Comparison of ENCODE assay signal across 31 cellular contexts in the genomic region with DNA sequence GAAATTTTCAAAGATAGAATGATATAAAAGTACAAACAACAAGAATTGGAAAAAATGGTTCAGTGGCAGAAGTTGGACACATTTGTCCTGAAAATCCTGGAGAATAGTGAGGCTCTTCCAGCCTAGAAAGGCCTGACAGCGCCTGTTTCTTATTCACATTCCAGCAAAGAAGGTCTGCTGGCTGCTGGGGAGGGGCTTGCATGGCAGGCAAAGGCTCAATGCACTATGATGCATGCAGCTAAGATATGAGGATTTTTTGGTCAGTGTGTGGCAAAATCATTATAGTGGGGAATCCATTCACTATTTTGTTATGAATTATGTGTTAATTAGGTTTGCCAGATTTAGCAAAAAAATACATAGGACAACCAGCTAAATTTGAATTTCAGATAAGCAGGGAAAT.
"Had no signal": no experiment of that assay in that cellular context is flagged by ENCODE, and none has a peak within 500 bp of the region (broad histone marks: within the 10 kb centered on the region; RNA-seq: fewer than 3 reads in every experiment).

No MANE protein-coding gene starts in this region.

- H3K4me3 ChIP-seq: coronary artery, dorsolateral prefrontal cortex had no signal

- H3K27ac Mint-ChIP-seq: activated CD4-positive, alpha-beta memory T cell treated with anti-CD3 and anti-CD28 coated beads, Interleukin-2, amount 10 ng/mL, durations not matched to agents 7 days and 5 days; activated CD4-positive, alpha-beta T cell treated with anti-CD3 and anti-CD28 coated beads for 36 hours; activated CD4-positive, alpha-beta T cell treated with anti-CD3 and anti-CD28 coated beads, Interleukin-2, amount 10 ng/mL, durations not matched to agents 24 days and 14 days; activated naive CD4-positive, alpha-beta T cell treated with anti-CD3 and anti-CD28 coated beads, Interleukin-2, amount 10 ng/mL, durations not matched to agents 7 days and 5 days; activated naive CD4-positive, alpha-beta T cell treated with anti-CD3 and anti-CD28 coated beads, Interleukin-2, amount 50 U/mL, for 72 hours; activated naive CD8-positive, alpha-beta T cell treated with anti-CD3 and anti-CD28 coated beads, Interleukin-2, amount 10 ng/mL, durations not matched to agents 7 days and 5 days; activated T-cell treated with anti-CD3 and anti-CD28 coated beads, Interleukin-2, amount 50 U/mL, for 24 hours; activated T-cell treated with anti-CD3 and anti-CD28 coated beads, Interleukin-2, amount 50 U/mL, for 72 hours; dendritic cell treated with granulocyte-macrophage colony-stimulating factor and Interleukin-4, amounts not matched to agents 40 ng/mL and 50 ng/mL, for 4 days; endodermal cell; T-helper 17 cell; T-helper 2 cell treated with Interferon-gamma antibody and Interleukin-4, amounts not matched to agents 5 μg/mL and 100 μg/mL, for 36 hours had no signal

- H3K36me3 Mint-ChIP-seq: activated naive CD4-positive, alpha-beta T cell treated with anti-CD3 and anti-CD28 coated beads, Interleukin-2, amount 10 ng/mL, durations not matched to agents 7 days and 5 days; activated naive CD4-positive, alpha-beta T cell treated with anti-CD3 and anti-CD28 coated beads, Interleukin-2, amount 50 U/mL, for 72 hours had no signal

- FAIRE-seq: bronchial epithelial cell, frontal cortex had no signal

- H3K27me3 ChIP-seq: brain microvascular endothelial cell, dorsolateral prefrontal cortex had no signal

- DNase-seq: activated CD4-positive, alpha-beta memory T cell treated with anti-CD3 and anti-CD28 coated beads, Interleukin-2, amount 10 ng/mL, durations not matched to agents 7 days and 5 days; activated CD4-positive, alpha-beta T cell treated with anti-CD3 and anti-CD28 coated beads for 36 hours; activated CD4-positive, alpha-beta T cell treated with anti-CD3 and anti-CD28 coated beads, Interleukin-2, amount 10 ng/mL, durations not matched to agents 24 days and 14 days; activated CD4-positive, CD25-positive, alpha-beta regulatory T cell; activated CD4-positive, CD25-positive, alpha-beta regulatory T cell treated with anti-CD3 and anti-CD28 coated beads, Interleukin-2, amount 50 U/mL, for 72 hours; activated CD8-positive, alpha-beta memory T cell treated with anti-CD3 and anti-CD28 coated beads, Interleukin-2, amount 50 U/mL, for 48 hours; activated gamma-delta T cell; activated naive CD4-positive, alpha-beta T cell; activated naive CD4-positive, alpha-beta T cell treated with anti-CD3 and anti-CD28 coated beads, Interleukin-2, amount 10 ng/mL, durations not matched to agents 7 days and 5 days; activated naive CD8-positive, alpha-beta T cell treated with anti-CD3 and anti-CD28 coated beads, Interleukin-2, amount 10 ng/mL, durations not matched to agents 7 days and 5 days; activated T-cell treated with anti-CD3 and anti-CD28 coated beads for 4 hours; activated T-cell treated with anti-CD3 and anti-CD28 coated beads, Interleukin-2, amount 50 U/mL, for 24 hours; activated T-cell treated with anti-CD3 and anti-CD28 coated beads, Interleukin-2, amount 50 U/mL, for 72 hours; anterior cingulate cortex; brain microvascular endothelial cell; dorsolateral prefrontal cortex; effector memory CD4-positive, alpha-beta T cell; endodermal cell; foreskin fibroblast; T-helper 1 cell; T-helper 17 cell; T1000; WERI-Rb-1 had no signal

- H3K36me3 ChIP-seq: brain microvascular endothelial cell, WERI-Rb-1 had no signal

- H3K9me3 Mint-ChIP-seq: activated naive CD4-positive, alpha-beta T cell treated with anti-CD3 and anti-CD28 coated beads, Interleukin-2, amount 10 ng/mL, durations not matched to agents 7 days and 5 days; activated T-cell treated with anti-CD3 and anti-CD28 coated beads, Interleukin-2, amount 50 U/mL, for 24 hours; central memory CD8-positive, alpha-beta T cell; endodermal cell had no signal

- H3K27me3 Mint-ChIP-seq: activated CD4-positive, alpha-beta memory T cell treated with anti-CD3 and anti-CD28 coated beads, Interleukin-2, amount 10 ng/mL, durations not matched to agents 7 days and 5 days; activated CD4-positive, alpha-beta T cell treated with anti-CD3 and anti-CD28 coated beads for 36 hours; activated T-cell treated with anti-CD3 and anti-CD28 coated beads, Interleukin-2, amount 50 U/mL, for 24 hours; dendritic cell treated with granulocyte-macrophage colony-stimulating factor and Interleukin-4, amounts not matched to agents 40 ng/mL and 50 ng/mL, for 4 days had no signal

- H3K27ac ChIP-seq: brain microvascular endothelial cell, coronary artery, dorsolateral prefrontal cortex, WERI-Rb-1 had no signal

- ATAC-seq: activated CD4-positive, alpha-beta T cell treated with anti-CD3 and anti-CD28 coated beads for 36 hours; activated naive CD4-positive, alpha-beta T cell treated with anti-CD3 and anti-CD28 coated beads, Interleukin-2, amount 50 U/mL, for 72 hours; activated T-cell treated with anti-CD3 and anti-CD28 coated beads, Interleukin-2, amount 50 U/mL, for 72 hours; esophagus mucosa; T-helper 17 cell had no signal

- H3K4me1 Mint-ChIP-seq: activated CD4-positive, alpha-beta memory T cell treated with anti-CD3 and anti-CD28 coated beads, Interleukin-2, amount 10 ng/mL, durations not matched to agents 7 days and 5 days; activated CD4-positive, alpha-beta T cell treated with anti-CD3 and anti-CD28 coated beads for 36 hours; activated CD4-positive, alpha-beta T cell treated with anti-CD3 and anti-CD28 coated beads, Interleukin-2, amount 10 ng/mL, durations not matched to agents 24 days and 14 days; activated naive CD4-positive, alpha-beta T cell treated with anti-CD3 and anti-CD28 coated beads, Interleukin-2, amount 10 ng/mL, durations not matched to agents 7 days and 5 days; activated naive CD8-positive, alpha-beta T cell treated with anti-CD3 and anti-CD28 coated beads, Interleukin-2, amount 10 ng/mL, durations not matched to agents 7 days and 5 days; central memory CD8-positive, alpha-beta T cell; endodermal cell had no signal

- H3K4me3 Mint-ChIP-seq: activated CD4-positive, alpha-beta memory T cell treated with anti-CD3 and anti-CD28 coated beads, Interleukin-2, amount 10 ng/mL, durations not matched to agents 7 days and 5 days; activated CD4-positive, alpha-beta T cell treated with anti-CD3 and anti-CD28 coated beads for 36 hours; activated CD4-positive, alpha-beta T cell treated with anti-CD3 and anti-CD28 coated beads, Interleukin-2, amount 10 ng/mL, durations not matched to agents 24 days and 14 days; activated naive CD4-positive, alpha-beta T cell treated with anti-CD3 and anti-CD28 coated beads, Interleukin-2, amount 10 ng/mL, durations not matched to agents 7 days and 5 days; activated naive CD8-positive, alpha-beta T cell treated with anti-CD3 and anti-CD28 coated beads, Interleukin-2, amount 10 ng/mL, durations not matched to agents 7 days and 5 days; activated T-cell treated with anti-CD3 and anti-CD28 coated beads, Interleukin-2, amount 50 U/mL, for 24 hours; activated T-cell treated with anti-CD3 and anti-CD28 coated beads, Interleukin-2, amount 50 U/mL, for 72 hours; central memory CD8-positive, alpha-beta T cell; dendritic cell treated with granulocyte-macrophage colony-stimulating factor and Interleukin-4, amounts not matched to agents 40 ng/mL and 50 ng/mL, for 4 days; endodermal cell; T-helper 17 cell; T-helper 2 cell treated with Interferon-gamma antibody and Interleukin-4, amounts not matched to agents 5 μg/mL and 100 μg/mL, for 36 hours had no signal
